ENCODE assay signal across 24 cellular contexts in the genomic region with DNA sequence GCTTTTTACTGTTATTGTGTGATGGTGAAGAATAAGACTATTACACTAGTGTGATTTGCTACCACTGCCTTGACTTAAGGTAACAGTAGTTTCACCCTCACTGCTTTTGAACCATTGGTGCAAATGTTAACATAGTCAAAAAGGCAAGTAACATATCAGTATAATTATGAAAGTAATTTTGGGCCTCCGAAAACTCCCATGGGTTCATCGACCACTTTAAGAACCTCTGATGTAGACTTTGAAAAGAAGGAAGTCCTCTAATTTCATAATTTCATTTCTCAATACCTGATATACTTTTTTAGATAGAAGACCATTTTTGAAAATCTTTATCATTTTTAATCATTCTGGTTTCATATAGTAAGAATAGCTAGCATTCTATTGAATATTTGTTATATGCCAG. TPM values are rescaled to one million over a fixed set of nuclear protein-coding genes. Genes with fewer than 3 reads are reported as not detected.
DNase-seq lines count a peak whose midpoint lies in the region; ATAC-seq, FAIRE-seq and TF ChIP-seq lines count a peak whose summit lies in the region.
"Had no signal": no experiment of that assay in that cellular context is flagged by ENCODE, and none has a peak within 500 bp of the region (broad histone marks: within the 10 kb centered on the region; RNA-seq: fewer than 3 reads in every experiment).

No MANE protein-coding gene starts in this region.

- no peaks in the 10 kb centered on the region for H3K9me3 Mint-ChIP-seq in activated CD8-positive, alpha-beta T cell treated with anti-CD3 and anti-CD28 coated beads for 36 hours
- H3K9me3 Mint-ChIP-seq: activated naive CD8-positive, alpha-beta T cell treated with anti-CD3 and anti-CD28 coated beads, Interleukin-2, amount 50 U/mL, for 24 hours; natural killer cell had no signal

- peaks cover 14% of the 10 kb centered on the region for H3K4me1 Mint-ChIP-seq in activated CD8-positive, alpha-beta T cell treated with anti-CD3 and anti-CD28 coated beads for 36 hours (ENCODE audit: low read depth)

- no peak for FAIRE-seq in pancreas (lab: Jason Lieb, UNC)
- FAIRE-seq: kidney, small intestine had no signal

- no peak overlapping the region for H3K4me3 ChIP-seq in pancreas
- H3K4me3 ChIP-seq: body of pancreas had no signal

- TF ChIP-seq CTCF in activated CD8-positive, alpha-beta T cell treated with anti-CD3 and anti-CD28 coated beads for 36 hours (IDR thresholded peaks at IDR 0.05) = no peak
- TF ChIP-seq CTCF in pancreas (IDR thresholded peaks at IDR 0.05) = no peak

- H3K4me3 Mint-ChIP-seq in activated CD8-positive, alpha-beta T cell treated with anti-CD3 and anti-CD28 coated beads for 36 hours = no peak overlapping the region
- H3K4me3 Mint-ChIP-seq: activated naive CD8-positive, alpha-beta T cell treated with anti-CD3 and anti-CD28 coated beads, Interleukin-2, amount 50 U/mL, for 24 hours; natural killer cell; T-helper 2 cell treated with Interferon-gamma antibody and Interleukin-4, amounts not matched to agents 5 μg/mL and 100 μg/mL, for 36 hours had no signal

- H3K27ac ChIP-seq in pancreas = no peak overlapping the region
- H3K27ac ChIP-seq: body of pancreas, KMS-11 had no signal

- intact Hi-C loops in activated CD8-positive, alpha-beta T cell treated with anti-CD3 and anti-CD28 coated beads for 36 hours (cut with micrococcal nuclease) = no loop called here
- intact Hi-C loops in pancreas (cut with DNase I) = no loop called here

- peak; percentile 11 to 20 for DNase-seq in AML-193 (lab: John Stamatoyannopoulos, UW)
- peak; percentile 19 for DNase-seq in MV-4-11 (lab: John Stamatoyannopoulos, UW)
- DNase-seq in activated CD8-positive, alpha-beta memory T cell treated with anti-CD3 and anti-CD28 coated beads for 24 hours = no peak
- no peak for DNase-seq in activated CD8-positive, alpha-beta T cell treated with anti-CD3 and anti-CD28 coated beads for 36 hours
- no peak for DNase-seq in pancreas
- DNase-seq: 8988T; activated naive CD8-positive, alpha-beta T cell treated with anti-CD3 and anti-CD28 coated beads, Interleukin-2, amount 50 U/mL, for 24 hours; body of pancreas; DMS79; HCEC 1CT; kidney; natural killer cell; NCI-H1092; NCI-H1930; NCI-H526 treated with DMSO at 0.1 percent for 48 hours; retina; small intestine; stimulated activated CD4-positive, alpha-beta T cell treated with anti-CD3 and anti-CD28 coated beads, Interleukin-2, amount 100 ng/mL, for 24 hours had no signal

- WGBS in pancreas, 2 donors = 89 to 96% methylated on average over 2 of the region's 2 CpGs

- H3K27me3 Mint-ChIP-seq in activated CD8-positive, alpha-beta T cell treated with anti-CD3 and anti-CD28 coated beads for 36 hours = no peaks in the 10 kb centered on the region
- H3K27me3 Mint-ChIP-seq: activated naive CD8-positive, alpha-beta T cell treated with anti-CD3 and anti-CD28 coated beads, Interleukin-2, amount 50 U/mL, for 24 hours had no signal

- ATAC-seq in GM18867 (IDR thresholded peaks at IDR 0.05; ENCODE audit: unreplicated experiment) = peak; percentile 46
- peak; percentile 48 for ATAC-seq in HG02759 (IDR thresholded peaks at IDR 0.05; ENCODE audit: unreplicated experiment)
- ATAC-seq in activated CD8-positive, alpha-beta T cell treated with anti-CD3 and anti-CD28 coated beads for 36 hours = no peak
- no peak for ATAC-seq in pancreas
- no peak for ATAC-seq in HG03521 (IDR thresholded peaks at IDR 0.05; ENCODE audit: unreplicated experiment)
- ATAC-seq: activated naive CD8-positive, alpha-beta T cell treated with anti-CD3 and anti-CD28 coated beads, Interleukin-2, amount 50 U/mL, for 24 hours; body of pancreas; natural killer cell; SK-N-SH treated with all-trans-retinoic acid at 6 μM for 48 hours had no signal

- H3K36me3 Mint-ChIP-seq in activated CD8-positive, alpha-beta T cell treated with anti-CD3 and anti-CD28 coated beads for 36 hours (ENCODE audit: low read depth) = peaks cover 36% of the 10 kb centered on the region

- no peaks in the 10 kb centered on the region for H3K27me3 ChIP-seq in pancreas
- H3K27me3 ChIP-seq: body of pancreas had no signal

- no peak overlapping the region for H3K27ac Mint-ChIP-seq in activated CD8-positive, alpha-beta T cell treated with anti-CD3 and anti-CD28 coated beads for 36 hours
- H3K27ac Mint-ChIP-seq: activated naive CD8-positive, alpha-beta T cell treated with anti-CD3 and anti-CD28 coated beads, Interleukin-2, amount 50 U/mL, for 24 hours; natural killer cell; T-helper 2 cell treated with Interferon-gamma antibody and Interleukin-4, amounts not matched to agents 5 μg/mL and 100 μg/mL, for 36 hours had no signal

- H3K36me3 ChIP-seq in pancreas = peaks cover 0 to 10% (median 0%) of the 10 kb centered on the region in 3 donors

- no peaks in the 10 kb centered on the region for H3K9me3 ChIP-seq in pancreas
- H3K9me3 ChIP-seq: body of pancreas had no signal

- CTCF ChIA-PET in activated CD8-positive, alpha-beta T cell treated with anti-CD3 and anti-CD28 coated beads for 36 hours (lab: Charles Lee) = no interaction called here

- POLR2A ChIA-PET in activated CD8-positive, alpha-beta T cell treated with anti-CD3 and anti-CD28 coated beads for 36 hours (lab: Charles Lee) = no interaction called here

- H3K4me1 ChIP-seq in pancreas = no peaks in the 10 kb centered on the region
- H3K4me1 ChIP-seq: body of pancreas had no signal

RNA-seq across cellular contexts. Expression of a gene that starts 57.7 kb away (rescaled TPM):
- 10 to 100 TPM; 54.9 to 55.2 TPM for total RNA-seq in activated CD8-positive, alpha-beta T cell treated with anti-CD3 and anti-CD28 coated beads for 36 hours
- total RNA-seq in pancreas = 10 to 100 TPM; 17.7 to 44.7 (median 23.8) TPM
- 10 to 100 TPM; 14.8 to 21.0 TPM for polyA plus RNA-seq in pancreas

Comparison
In these comparisons a context has a peak if more than half of its experiments do, and no peak if none do; other contexts are left out.
1. DNase-seq: peak in AML-193 (2 of 2) and MV-4-11 (single experiment); none in activated CD8-positive, alpha-beta memory T cell treated with anti-CD3 and anti-CD28 coated beads for 24 hours (single experiment), activated CD8-positive, alpha-beta T cell treated with anti-CD3 and anti-CD28 coated beads for 36 hours (single experiment) and pancreas (0 of 6).
2. ATAC-seq: peak in GM18867 (single experiment) and HG02759 (single experiment); none in activated CD8-positive, alpha-beta T cell treated with anti-CD3 and anti-CD28 coated beads for 36 hours (single experiment), pancreas (0 of 4) and HG03521 (single experiment).